In the genomic region with DNA sequence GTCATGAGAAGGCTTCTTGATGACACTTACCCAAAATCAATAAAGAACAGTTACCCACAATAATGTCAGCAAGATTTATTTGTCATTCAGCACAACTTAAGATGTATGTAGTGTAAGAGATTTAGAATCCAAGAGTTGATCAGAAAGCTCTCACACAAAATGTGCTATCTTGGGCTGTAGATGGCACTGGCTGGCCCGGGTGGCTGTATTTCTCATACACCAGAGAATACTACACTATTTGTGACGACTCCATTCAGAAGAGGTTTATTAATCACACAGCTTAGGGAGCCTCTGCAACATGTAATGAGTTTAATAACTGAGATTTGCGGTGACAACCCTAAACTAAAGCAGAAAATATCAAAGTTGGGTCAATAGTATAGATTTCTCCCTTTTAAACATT, we compare ENCODE assay signal across 26 cellular contexts.
DNase-seq lines count a peak whose midpoint lies in the region; ATAC-seq and TF ChIP-seq lines count a peak whose summit lies in the region.
"Had no signal": no experiment of that assay in that cellular context is flagged by ENCODE, and none has a peak within 500 bp of the region (broad histone marks: within the 10 kb centered on the region; RNA-seq: fewer than 3 reads in every experiment).

No MANE protein-coding gene starts in this region.

- no peaks in the 10 kb centered on the region for H3K27me3 ChIP-seq in osteoblast (ENCODE audit: insufficient read depth, low read length)
- H3K27me3 ChIP-seq in upper lobe of right lung: no peaks in the 10 kb centered on the region
- H3K27me3 ChIP-seq: BE2C had no signal

- H3K4me1 ChIP-seq in osteoblast (ENCODE audit: insufficient read depth, low read length) (no peaks in the 10 kb centered on the region), upper lobe of right lung (no peaks in the 10 kb centered on the region)

- no peak overlapping the region for H3K4me2 ChIP-seq in osteoblast (ENCODE audit: insufficient read depth, low read length)
- H3K4me2 ChIP-seq: PC-9 had no signal

- no peak overlapping the region for H2AFZ ChIP-seq in osteoblast (ENCODE audit: low read length)
- H2AFZ ChIP-seq: GM23248, PC-9 had no signal

- H3K9me3 ChIP-seq in osteoblast (ENCODE audit: low read depth, low read length) (peaks cover 5% of the 10 kb centered on the region), upper lobe of right lung (no peaks in the 10 kb centered on the region)
- H3K9me3 ChIP-seq: BE2C had no signal

- no peaks in the 10 kb centered on the region for H4K20me1 ChIP-seq in osteoblast (ENCODE audit: insufficient read depth, low read length)

- TF ChIP-seq CTCF in osteoblast (IDR thresholded peaks at IDR 0.05; ENCODE audit: extremely low read depth, low read depth, low read length) (no peak), upper lobe of right lung (IDR thresholded peaks at IDR 0.05) (no peak)

- H3K36me3 ChIP-seq in osteoblast (ENCODE audit: insufficient read depth, low read length): no peaks in the 10 kb centered on the region
- no peaks in the 10 kb centered on the region for H3K36me3 ChIP-seq in upper lobe of right lung
- H3K36me3 ChIP-seq: BE2C had no signal

- H3K27ac ChIP-seq in osteoblast (ENCODE audit: low read depth, low read length) (no peak overlapping the region), upper lobe of right lung (no peak overlapping the region)
- H3K27ac ChIP-seq: 22Rv1, GM23248, PC-9 had no signal

- H3K4me3 ChIP-seq in osteoblast (ENCODE audit: insufficient read depth, low read length): no peak overlapping the region
- no peak overlapping the region for H3K4me3 ChIP-seq in upper lobe of right lung
- H3K4me3 ChIP-seq: GM23248, K562, PC-9 had no signal

- intact Hi-C loops in Right ventricle myocardium superior (cut with DNase I) (no loop called here), upper lobe of right lung (cut with DNase I) (no loop called here)

- ATAC-seq in Right ventricle myocardium superior (ENCODE audit: poor library complexity) (no peak), upper lobe of right lung (no peak)
- ATAC-seq: K562 had no signal

- no peaks in the 10 kb centered on the region for H3K79me2 ChIP-seq in osteoblast (ENCODE audit: insufficient read depth, low read length)

- DNase-seq in NCI-H748 (lab: John Stamatoyannopoulos, UW; ENCODE audit: unreplicated experiment) (peak; percentile 16), NCI-H748 treated with DMSO at 0.1 percent for 48 hours (lab: John Stamatoyannopoulos, UW) (no peak), inferior parietal cortex (ENCODE audit: extremely low spot score) (peak; percentile 38), putamen (ENCODE audit: low spot score) (peak; percentile 62), osteoblast (ENCODE audit: insufficient read length, low spot score, missing footprints) (no peak), Right ventricle myocardium superior (no peak), upper lobe of right lung (no peak)
- DNase-seq in activated CD4-positive, alpha-beta T cell treated with anti-CD3 and anti-CD28 coated beads, Interleukin-2, amount 50 U/mL, for 48 hours: no peak
- DNase-seq: BE2C; Calu3; DMS79 treated with DMSO at 0.1 percent for 48 hours; GF-D8; GM23248; H7; Kasumi-1; NCI-H1092 treated with DMSO at 0.1 percent for 48 hours; NCI-H1436; NCI-H187; NCI-H2171 treated with DMSO at 0.1 percent for 48 hours; NCI-H524; NCI-H82; NK-92 treated with Interleukin-12 subunit alpha and Interleukin-12 subunit beta, amount 100 ng/mL, for 24 hours; PC-9; SHP77 had no signal

Comparison
In these comparisons a context has a peak if more than half of its experiments do, and no peak if none do; other contexts are left out.
1. DNase-seq: peak in NCI-H748 (single experiment), inferior parietal cortex (single experiment) and putamen (single experiment); none in NCI-H748 treated with DMSO at 0.1 percent for 48 hours (single experiment), osteoblast (single experiment), Right ventricle myocardium superior (single experiment), activated CD4-positive, alpha-beta T cell treated with anti-CD3 and anti-CD28 coated beads, Interleukin-2, amount 50 U/mL, for 48 hours (0 of 2) and upper lobe of right lung (single experiment).